ENCODE assay signal across 8 cellular contexts in genomic region chr16:53061701-53062159, GRCh38. TPM values are rescaled to one million over a fixed set of nuclear protein-coding genes. Genes with fewer than 3 reads are reported as not detected.
DNase-seq lines count a peak whose midpoint lies in the region; ATAC-seq lines count a peak whose summit lies in the region.

No MANE protein-coding gene starts in this region.

- ATAC-seq in GM18499 (IDR thresholded peaks at IDR 0.05; ENCODE audit: insufficient read depth, unreplicated experiment) (peak; percentile 71), GM21528 (IDR thresholded peaks at IDR 0.05; ENCODE audit: low FRiP score, unreplicated experiment) (peak; percentile 87)
- peak; percentile 60 for ATAC-seq in activated naive CD8-positive, alpha-beta T cell treated with anti-CD3 and anti-CD28 coated beads, Interleukin-2, amount 10 ng/mL, durations not matched to agents 7 days and 5 days (ENCODE audit: low read depth)

- H3K4me1 Mint-ChIP-seq in IgD-negative memory B cell: peaks cover 50 to 64% (median 56%) of the 10 kb centered on the region in 3 donors
- H3K4me1 Mint-ChIP-seq in activated naive CD8-positive, alpha-beta T cell treated with anti-CD3 and anti-CD28 coated beads, Interleukin-2, amount 10 ng/mL, durations not matched to agents 7 days and 5 days: peaks cover 40% of the 10 kb centered on the region

- POLR2A ChIA-PET in activated naive CD8-positive, alpha-beta T cell treated with anti-CD3 and anti-CD28 coated beads, Interleukin-2, amount 10 ng/mL, durations not matched to agents 7 days and 5 days (lab: Charles Lee): no interaction called here

- no peak for DNase-seq in activated naive CD8-positive, alpha-beta T cell treated with anti-CD3 and anti-CD28 coated beads, Interleukin-2, amount 10 ng/mL, durations not matched to agents 7 days and 5 days
- DNase-seq in stimulated activated CD4-positive, alpha-beta T cell treated with anti-CD3 and anti-CD28 coated beads, Interleukin-15, amount 100 ng/mL, for 48 hours (ENCODE audit: low read depth in 2 of 2): peak; percentile 19 to 21
- DNase-seq in GDM1 (lab: John Stamatoyannopoulos, UW): no peak
- no peak for DNase-seq in cerebellar cortex (ENCODE audit: low spot score)
- DNase-seq in putamen (ENCODE audit: low spot score): no peak

- H3K36me3 Mint-ChIP-seq in IgD-negative memory B cell: peaks cover 6% of the 10 kb centered on the region
- peaks cover 8% of the 10 kb centered on the region for H3K36me3 Mint-ChIP-seq in activated naive CD8-positive, alpha-beta T cell treated with anti-CD3 and anti-CD28 coated beads, Interleukin-2, amount 10 ng/mL, durations not matched to agents 7 days and 5 days

- no peaks in the 10 kb centered on the region for H3K9me3 Mint-ChIP-seq in IgD-negative memory B cell
- H3K9me3 Mint-ChIP-seq in activated naive CD8-positive, alpha-beta T cell treated with anti-CD3 and anti-CD28 coated beads, Interleukin-2, amount 10 ng/mL, durations not matched to agents 7 days and 5 days: no peaks in the 10 kb centered on the region

- H3K27ac Mint-ChIP-seq in IgD-negative memory B cell: peak overlapping the region; percentile 85 to 99 (median 99)
- H3K27ac Mint-ChIP-seq in activated naive CD8-positive, alpha-beta T cell treated with anti-CD3 and anti-CD28 coated beads, Interleukin-2, amount 10 ng/mL, durations not matched to agents 7 days and 5 days: peak overlapping the region; percentile 55

- H3K4me3 Mint-ChIP-seq in IgD-negative memory B cell: peak overlapping the region; percentile 57 to 92 (median 88)
- peak overlapping the region; percentile 55 for H3K4me3 Mint-ChIP-seq in activated naive CD8-positive, alpha-beta T cell treated with anti-CD3 and anti-CD28 coated beads, Interleukin-2, amount 10 ng/mL, durations not matched to agents 7 days and 5 days

- H3K27me3 Mint-ChIP-seq in IgD-negative memory B cell: peaks cover 2% of the 10 kb centered on the region
- no peaks in the 10 kb centered on the region for H3K27me3 Mint-ChIP-seq in activated naive CD8-positive, alpha-beta T cell treated with anti-CD3 and anti-CD28 coated beads, Interleukin-2, amount 10 ng/mL, durations not matched to agents 7 days and 5 days

RNA-seq across cellular contexts. Expression of gene CHD9, which starts 6.9 kb away (rescaled TPM):
- 72.3 TPM for polyA plus RNA-seq in IgD-negative memory B cell
- 10 to 100 TPM; 30.2 to 37.9 TPM for total RNA-seq in activated naive CD8-positive, alpha-beta T cell treated with anti-CD3 and anti-CD28 coated beads, Interleukin-2, amount 10 ng/mL, durations not matched to agents 7 days and 5 days

RNA-seq across cellular contexts. Expression of gene CHD9NB, which starts 9.0 kb away (rescaled TPM):
- not detected for polyA plus RNA-seq in IgD-negative memory B cell
- under 1 TPM; 0.17 to 0.42 TPM for total RNA-seq in activated naive CD8-positive, alpha-beta T cell treated with anti-CD3 and anti-CD28 coated beads, Interleukin-2, amount 10 ng/mL, durations not matched to agents 7 days and 5 days

Comparison
In these comparisons a context has a peak if more than half of its experiments do, and no peak if none do; other contexts are left out.
1. DNase-seq: peak in stimulated activated CD4-positive, alpha-beta T cell treated with anti-CD3 and anti-CD28 coated beads, Interleukin-15, amount 100 ng/mL, for 48 hours (2 of 2); none in activated naive CD8-positive, alpha-beta T cell treated with anti-CD3 and anti-CD28 coated beads, Interleukin-2, amount 10 ng/mL, durations not matched to agents 7 days and 5 days (single experiment), GDM1 (single experiment), cerebellar cortex (single experiment) and putamen (single experiment).
2. Peak in every context shown above with its lines, with median percentiles within 50 percentile points of each other: ATAC-seq.